Comparison of ENCODE assay signal across 22 cellular contexts in the genomic region with DNA sequence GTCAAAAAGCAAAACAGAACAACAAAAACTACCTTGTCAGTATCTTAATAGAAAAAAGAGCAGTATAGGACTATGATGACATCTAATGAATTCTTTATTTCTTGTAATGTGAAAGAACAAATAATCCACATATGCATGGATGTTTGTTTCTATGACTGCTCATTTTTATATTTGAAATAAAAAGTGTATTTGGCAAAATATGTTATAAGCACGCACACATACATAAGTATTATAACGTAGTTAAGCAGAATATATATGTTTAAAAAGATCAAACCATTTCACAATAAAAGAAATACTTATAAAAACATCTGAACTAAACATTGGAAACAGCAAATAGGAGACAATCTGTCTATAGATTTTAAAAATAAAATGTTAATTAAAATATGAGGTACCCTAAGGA.
"Had no signal": no experiment of that assay in that cellular context is flagged by ENCODE, and none has a peak within 500 bp of the region (broad histone marks: within the 10 kb centered on the region; RNA-seq: fewer than 3 reads in every experiment).

No MANE protein-coding gene starts in this region.

- DNase-seq: dermis blood vessel endothelial cell; dorsolateral prefrontal cortex; effector CD4-positive, alpha-beta T cell; effector memory CD4-positive, alpha-beta T cell; foreskin keratinocyte; heart left ventricle; hypothalamus; immature natural killer cell; left cardiac atrium; left lung; left ventricle myocardium superior; lower lobe of right lung; mesenchymal stem cell; mucosa of descending colon; naive B cell had no signal

- H3K36me3 Mint-ChIP-seq: immature natural killer cell, naive B cell had no signal

- H3K4me1 Mint-ChIP-seq: immature natural killer cell, naive B cell had no signal

- H3K9me3 Mint-ChIP-seq: mesothelial cell of epicardium had no signal

- FAIRE-seq: endothelial cell of umbilical vein, keratinocyte had no signal

- H3K4me2 ChIP-seq: hepatocyte had no signal

- H3K27ac Mint-ChIP-seq: immature natural killer cell, mesothelial cell of epicardium, naive B cell had no signal

- H3K4me1 ChIP-seq: esophagus muscularis mucosa, foreskin keratinocyte, gastroesophageal sphincter, heart left ventricle, left lung, lower lobe of right lung had no signal

- H3K9me3 ChIP-seq: esophagus muscularis mucosa, gastroesophageal sphincter, heart left ventricle, left lung, lower lobe of right lung, mucosa of descending colon had no signal

- H3K27me3 Mint-ChIP-seq: naive B cell had no signal

- ATAC-seq: foreskin keratinocyte, gastroesophageal sphincter, heart left ventricle, left cardiac atrium, left lung, left ventricle myocardium superior, lower lobe of right lung, mucosa of descending colon had no signal

- H3K4me3 ChIP-seq: coronary artery, dorsolateral prefrontal cortex, esophagus muscularis mucosa, gastroesophageal sphincter, heart left ventricle, hepatocyte, left lung, lower lobe of right lung, mucosa of descending colon had no signal

- H3K79me2 ChIP-seq: hepatocyte had no signal

- H3K4me3 Mint-ChIP-seq: immature natural killer cell, mesothelial cell of epicardium, naive B cell had no signal

- H3K36me3 ChIP-seq: esophagus muscularis mucosa, left lung, lower lobe of right lung had no signal

- H3K27me3 ChIP-seq: dorsolateral prefrontal cortex, esophagus muscularis mucosa, foreskin keratinocyte, gastroesophageal sphincter, heart left ventricle, hepatocyte, left lung had no signal

- H3K27ac ChIP-seq: coronary artery, dorsolateral prefrontal cortex, esophagus muscularis mucosa, foreskin keratinocyte, gastroesophageal sphincter, heart left ventricle, hepatocyte, left lung, lower lobe of right lung had no signal

- H2AFZ ChIP-seq: hepatocyte had no signal
